Comparison of ENCODE assay signal across 8 cellular contexts in genomic region chr3:184381261-184382224, GRCh38. TPM values are rescaled to one million over a fixed set of nuclear protein-coding genes. Genes with fewer than 3 reads are reported as not detected.
DNase-seq lines count a peak whose midpoint lies in the region; ATAC-seq, FAIRE-seq and TF ChIP-seq lines count a peak whose summit lies in the region.
"Had no signal": no experiment of that assay in that cellular context is flagged by ENCODE, and none has a peak within 500 bp of the region (broad histone marks: within the 10 kb centered on the region; RNA-seq: fewer than 3 reads in every experiment).

No MANE protein-coding gene starts in this region.

- no peak overlapping the region for H3K14ac ChIP-seq in H1 (ENCODE audit: insufficient read length)

- H3K4me3 ChIP-seq in H1 (ENCODE audit: extremely low read depth in 1 of 4, insufficient read depth in 2 of 4, low read depth in 3 of 4, low read length in 4 of 4), result peak overlapping the region; percentile 52 to 71 (median 55)
- H3K4me3 ChIP-seq in parathyroid adenoma (ENCODE audit: low read depth, low read length), result no peak overlapping the region

- peak overlapping the region; percentile 58; the same call in 1 of the 2 replicates for H4K8ac ChIP-seq in H1 (ENCODE audit: extremely low read depth, insufficient read depth, low read length)

- no peak for TF ChIP-seq CTCF in H1 (IDR thresholded peaks at IDR 0.05; ENCODE audit: control extremely low read depth in 1 of 3, insufficient read depth in 1 of 3, low read depth in 1 of 3, low read length in 3 of 3)
- TF ChIP-seq CTCF in parathyroid adenoma (IDR thresholded peaks at IDR 0.05), result no peak

- no peak overlapping the region for H3K23ac ChIP-seq in H1 (ENCODE audit: insufficient read length)

- H3K4me1 Mint-ChIP-seq in IgD-negative memory B cell, result peaks cover 0 to 8% (median 3%) of the 10 kb centered on the region in 3 donors

- H4K5ac ChIP-seq in H1 (ENCODE audit: insufficient read length, low read depth, low read length), result no peak overlapping the region

- H3K56ac ChIP-seq in H1 (replicated peaks; ENCODE audit: insufficient read length, low read depth, low read length), result no peak overlapping the region

- H2BK15ac ChIP-seq in H1 (ENCODE audit: low read length), result no peak overlapping the region

- no peak overlapping the region for H2AK5ac ChIP-seq in H1 (ENCODE audit: low read depth, low read length)

- no peak for ATAC-seq in GM21367 (IDR thresholded peaks at IDR 0.05; ENCODE audit: unreplicated experiment)

- H3K27ac Mint-ChIP-seq in IgD-negative memory B cell, result no peak overlapping the region

- H2AFZ ChIP-seq in H1 (ENCODE audit: low read length), result no peak overlapping the region
- peak overlapping the region; percentile 72 for H2AFZ ChIP-seq in parathyroid adenoma

- no peak overlapping the region for H3K4ac ChIP-seq in H1 (replicated peaks; ENCODE audit: insufficient read length, low read depth, low read length)

- POLR2A ChIA-PET in H1 (lab: Charles Lee; ENCODE audit: partially characterized antibody), result interaction anchor here (0.6 to 1.7 kb wide), 6 partner anchors 8 to 769 kb away, joined by 3 to 4 read pairs (median 4); partner anchors contain the start of gene FAM131A

- H3K79me2 ChIP-seq in H1 (ENCODE audit: control insufficient read depth in 1 of 2, insufficient read depth in 2 of 2, low read length in 2 of 2) (no peaks in the 10 kb centered on the region), parathyroid adenoma (no peaks in the 10 kb centered on the region)

- H3K27me3 Mint-ChIP-seq in IgD-negative memory B cell, result peaks cover 50% of the 10 kb centered on the region

- DNase-seq in H1 (ENCODE audit: low read depth in 1 of 2, low spot score in 2 of 2) (no peak), T1000 (lab: John Stamatoyannopoulos, UW) (no peak), EL (no peak)
- DNase-seq: T-helper 9 cell had no signal

- peaks cover 2 to 9% of the 10 kb centered on the region in 2 experiments for H4K20me1 ChIP-seq in H1 (replicated peaks in 1 of 2; ENCODE audit: control insufficient read depth in 1 of 2, insufficient read depth in 2 of 2, low read length in 2 of 2)

- no peaks in the 10 kb centered on the region for H3K9me3 Mint-ChIP-seq in IgD-negative memory B cell

- no peak overlapping the region; the same call in 1 of the 2 replicates for H2BK12ac ChIP-seq in H1 (ENCODE audit: low read depth, low read length)

- H3K9me3 ChIP-seq in H1 (ENCODE audit: insufficient read depth in 2 of 2, low read depth in 1 of 2, low read length in 1 of 2), result no peaks in the 10 kb centered on the region
- H3K9me3 ChIP-seq in parathyroid adenoma (ENCODE audit: control insufficient read depth, low read length), result no peaks in the 10 kb centered on the region

- H3K36me3 Mint-ChIP-seq in IgD-negative memory B cell, result peaks cover 2% of the 10 kb centered on the region

- H3K27ac ChIP-seq in H1 (ENCODE audit: low read depth, low read length) (no peak overlapping the region), parathyroid adenoma (no peak overlapping the region)

- H3K4me1 ChIP-seq in H1 (replicated peaks in 1 of 4; ENCODE audit: control insufficient read depth in 3 of 4, insufficient read depth in 4 of 4, low read length in 3 of 4) (peaks cover 0 to 33% (median 25%) of the 10 kb centered on the region in 4 experiments; a peak in 6 of 7 replicates), parathyroid adenoma (no peaks in the 10 kb centered on the region)

- H3K4me3 Mint-ChIP-seq in IgD-negative memory B cell, result peak overlapping the region; percentile 39 to 85 (median 68)

- no peaks in the 10 kb centered on the region for H3K79me1 ChIP-seq in H1 (ENCODE audit: low read depth, low read length)

- no peak overlapping the region for H2BK20ac ChIP-seq in H1 (ENCODE audit: low read length)

- H3K4me2 ChIP-seq in H1 (ENCODE audit: insufficient read depth in 1 of 2, low read depth in 2 of 2, low read length in 2 of 2), result peak overlapping the region; percentile 93 to 97
- H3K4me2 ChIP-seq in parathyroid adenoma (ENCODE audit: low read length), result peak overlapping the region; percentile 34

- no peak overlapping the region for H3K18ac ChIP-seq in H1 (ENCODE audit: extremely low read depth, low read length)

- no peak for TF ChIP-seq POLR2A in H1 (IDR thresholded peaks at IDR 0.05; ENCODE audit: control extremely low read depth in 1 of 2, low read depth in 2 of 2, low read length in 2 of 2)

- H3K9ac ChIP-seq in H1 (replicated peaks in 1 of 4; ENCODE audit: extremely low read depth in 1 of 4, low read depth in 3 of 4, low read length in 3 of 4) (no peak overlapping the region), parathyroid adenoma (no peak overlapping the region)

- no peak for TF ChIP-seq EP300 in H1 (IDR thresholded peaks at IDR 0.05; ENCODE audit: borderline replicate concordance in 1 of 2, low read depth in 2 of 2, low read length in 2 of 2)

- peaks cover 31 to 55% (median 49%) of the 10 kb centered on the region in 4 experiments for H3K27me3 ChIP-seq in H1 (replicated peaks in 1 of 4; ENCODE audit: control insufficient read depth in 3 of 4, extremely low read depth in 1 of 4, insufficient read depth in 3 of 4, low read length in 3 of 4)
- H3K27me3 ChIP-seq in parathyroid adenoma (ENCODE audit: control insufficient read depth, insufficient read depth, low read length), result no peaks in the 10 kb centered on the region

- no peak for TF ChIP-seq RAD21 in H1 (IDR thresholded peaks at IDR 0.05 in 1 of 2, conservative IDR thresholded peaks at IDR 0.05 in 1 of 2; ENCODE audit: low read depth in 2 of 2, low read length in 2 of 2)

- H4K91ac ChIP-seq in H1 (replicated peaks; ENCODE audit: insufficient read length, low read length), result no peak overlapping the region

- WGBS in H1 (ENCODE audit: extremely low coverage in 1 of 2, insufficient coverage in 1 of 2, insufficient read length in 1 of 2, insufficient replicate concordance in 2 of 2, low coverage in 1 of 2, low lambda C conversion rate in 2 of 2, missing lambda C conversion rate in 1 of 2), 2 experiments, result 8% methylated on average over 51 of the region's 55 CpGs; no CpG with 5 or more reads in 1 of the 2 experiments

- H3K36me3 ChIP-seq in H1 (ENCODE audit: control insufficient read depth in 2 of 4, insufficient read depth in 4 of 4, low read length in 3 of 4), result no peaks in the 10 kb centered on the region
- no peaks in the 10 kb centered on the region for H3K36me3 ChIP-seq in parathyroid adenoma (ENCODE audit: control insufficient read depth, insufficient read depth, low read length)

- peaks cover 15% of the 10 kb centered on the region; the same call in 1 of the 2 replicates for H3K23me2 ChIP-seq in H1 (ENCODE audit: low read depth, low read length)

- H2BK5ac ChIP-seq in H1 (ENCODE audit: low read depth, low read length), result no peak overlapping the region

- no peak for FAIRE-seq in H1 (lab: Jason Lieb, UNC)
- FAIRE-seq: HTR-8/SVneo had no signal

- CTCF ChIA-PET in H1 (lab: Charles Lee; ENCODE audit: partially characterized antibody), result interaction anchor here (0.8 to 8.3 kb wide), 12 partner anchors 8 to 176 kb away, joined by 3 to 78 read pairs (median 4); no protein-coding TSS in a partner anchor

- no peak overlapping the region for H2BK120ac ChIP-seq in H1 (replicated peaks; ENCODE audit: low read depth, low read length)

RNA-seq across cellular contexts. Expression of gene CHRD, which starts 1.7 kb away (rescaled TPM):
- polyA plus RNA-seq in IgD-negative memory B cell, result not detected
- total RNA-seq in H1 (2021; fragmentation: NEBNext Ultra II Directional; extraction: Animal tissue kit (Norgen Biotek cat#: 25700)), result 0.63 and 0.86 TPM in 2 replicates
- polyA plus RNA-seq in H1 (2011; rRNA removed), result 0.62 and 1.7 TPM in 2 replicates
- 1.4 TPM for polyA plus RNA-seq in H1 (2011; cell fraction: cytosol; rRNA removed)
- polyA plus RNA-seq in H1 (2011; cell fraction: nucleus; rRNA removed), result 10.3 TPM
- polyA plus RNA-seq in H1 (2012, experiment 1 of 2), result 0.52 to 1.4 TPM (median 0.80 TPM) in 4 replicates
- polyA plus RNA-seq in H1 (2012, experiment 2 of 2), result 0.98 TPM
- 0.28 TPM for polyA plus RNA-seq in H1 (2013, experiment 1 of 2)
- 0.35 TPM for polyA plus RNA-seq in H1 (2013, experiment 2 of 2)
- 0.15 and 0.22 TPM in 2 replicates for polyA minus RNA-seq in H1 (2011; rRNA and poly(A)+ RNA removed)
- polyA minus RNA-seq in H1 (2011; cell fraction: cytosol; rRNA and poly(A)+ RNA removed), result 0.37 TPM
- 2.3 TPM for polyA minus RNA-seq in H1 (2011; cell fraction: nucleus; rRNA and poly(A)+ RNA removed)

RNA-seq across cellular contexts. Expression of gene THPO, which starts 3.5 kb away (rescaled TPM):
- 0.14 TPM for polyA plus RNA-seq in IgD-negative memory B cell
- 0.40 and 1.2 TPM in 2 replicates for total RNA-seq in H1 (2021; fragmentation: NEBNext Ultra II Directional; extraction: Animal tissue kit (Norgen Biotek cat#: 25700))
- 0.82 and 1.4 TPM in 2 replicates for polyA plus RNA-seq in H1 (2011; rRNA removed)
- 0.56 TPM for polyA plus RNA-seq in H1 (2011; cell fraction: cytosol; rRNA removed)
- polyA plus RNA-seq in H1 (2011; cell fraction: nucleus; rRNA removed), result 0.94 TPM
- 0.68 to 1.2 TPM (median 0.87 TPM) in 4 replicates for polyA plus RNA-seq in H1 (2012, experiment 1 of 2)
- polyA plus RNA-seq in H1 (2012, experiment 2 of 2), result 0.66 TPM
- 0.43 TPM for polyA plus RNA-seq in H1 (2013, experiment 1 of 2)
- 0.53 TPM for polyA plus RNA-seq in H1 (2013, experiment 2 of 2)
- 0.37 and 1.0 TPM in 2 replicates for polyA minus RNA-seq in H1 (2011; rRNA and poly(A)+ RNA removed)
- polyA minus RNA-seq in H1 (2011; cell fraction: cytosol; rRNA and poly(A)+ RNA removed), result 1.2 TPM
- 0.50 TPM for polyA minus RNA-seq in H1 (2011; cell fraction: nucleus; rRNA and poly(A)+ RNA removed)

RNA-seq across cellular contexts. Expression of gene POLR2H, which starts 20.0 kb away (rescaled TPM):
- 40.8 TPM for polyA plus RNA-seq in IgD-negative memory B cell
- total RNA-seq in H1 (2021; fragmentation: NEBNext Ultra II Directional; extraction: Animal tissue kit (Norgen Biotek cat#: 25700)), result 113 and 118 TPM in 2 replicates
- 253 and 335 TPM in 2 replicates for polyA plus RNA-seq in H1 (2011; rRNA removed)
- polyA plus RNA-seq in H1 (2011; cell fraction: cytosol; rRNA removed), result 372 TPM
- 132 TPM for polyA plus RNA-seq in H1 (2011; cell fraction: nucleus; rRNA removed)
- 156 to 183 TPM (median 164 TPM) in 4 replicates for polyA plus RNA-seq in H1 (2012, experiment 1 of 2)
- 190 TPM for polyA plus RNA-seq in H1 (2012, experiment 2 of 2)
- 109 TPM for polyA plus RNA-seq in H1 (2013, experiment 1 of 2)
- polyA plus RNA-seq in H1 (2013, experiment 2 of 2), result 115 TPM
- polyA minus RNA-seq in H1 (2011; rRNA and poly(A)+ RNA removed), result 65.8 and 81.4 TPM in 2 replicates
- 55.6 TPM for polyA minus RNA-seq in H1 (2011; cell fraction: cytosol; rRNA and poly(A)+ RNA removed)
- 54.6 TPM for polyA minus RNA-seq in H1 (2011; cell fraction: nucleus; rRNA and poly(A)+ RNA removed)

RNA-seq across cellular contexts. Expression of gene CLCN2, which starts 20.1 kb away (rescaled TPM):
- polyA plus RNA-seq in IgD-negative memory B cell (0.53 TPM), H1 (2011; rRNA removed) (16.1 and 20.7 TPM in 2 replicates)
- total RNA-seq in H1 (2021; fragmentation: NEBNext Ultra II Directional; extraction: Animal tissue kit (Norgen Biotek cat#: 25700)), result 11.8 and 13.7 TPM in 2 replicates
- polyA plus RNA-seq in H1 (2011; cell fraction: cytosol; rRNA removed), result 11.9 TPM
- polyA plus RNA-seq in H1 (2011; cell fraction: nucleus; rRNA removed), result 101 TPM
- polyA plus RNA-seq in H1 (2012, experiment 1 of 2), result 10.2 to 14.4 TPM (median 13.8 TPM) in 4 replicates
- 9.8 TPM for polyA plus RNA-seq in H1 (2012, experiment 2 of 2)
- polyA plus RNA-seq in H1 (2013, experiment 1 of 2), result 12.1 TPM
- polyA plus RNA-seq in H1 (2013, experiment 2 of 2), result 9.9 TPM
- polyA minus RNA-seq in H1 (2011; rRNA and poly(A)+ RNA removed), result 21.6 and 30.2 TPM in 2 replicates
- polyA minus RNA-seq in H1 (2011; cell fraction: cytosol; rRNA and poly(A)+ RNA removed), result 10.0 TPM
- polyA minus RNA-seq in H1 (2011; cell fraction: nucleus; rRNA and poly(A)+ RNA removed), result 57.3 TPM

RNA-seq across cellular contexts. Expression of gene FAM131A, which starts 44.1 kb away (rescaled TPM):
- polyA plus RNA-seq in IgD-negative memory B cell, result 2.6 TPM
- total RNA-seq in H1 (2021; fragmentation: NEBNext Ultra II Directional; extraction: Animal tissue kit (Norgen Biotek cat#: 25700)), result 15.4 and 16.0 TPM in 2 replicates
- polyA plus RNA-seq in H1 (2011; rRNA removed), result 21.9 and 35.3 TPM in 2 replicates
- polyA plus RNA-seq in H1 (2011; cell fraction: cytosol; rRNA removed), result 27.7 TPM
- 29.2 TPM for polyA plus RNA-seq in H1 (2011; cell fraction: nucleus; rRNA removed)
- 10.0 to 18.5 TPM (median 15.4 TPM) in 4 replicates for polyA plus RNA-seq in H1 (2012, experiment 1 of 2)
- 12.7 TPM for polyA plus RNA-seq in H1 (2012, experiment 2 of 2)
- polyA plus RNA-seq in H1 (2013, experiment 1 of 2), result 9.2 TPM
- 8.7 TPM for polyA plus RNA-seq in H1 (2013, experiment 2 of 2)
- polyA minus RNA-seq in H1 (2011; rRNA and poly(A)+ RNA removed), result 8.8 and 13.9 TPM in 2 replicates
- polyA minus RNA-seq in H1 (2011; cell fraction: cytosol; rRNA and poly(A)+ RNA removed), result 7.0 TPM
- 12.1 TPM for polyA minus RNA-seq in H1 (2011; cell fraction: nucleus; rRNA and poly(A)+ RNA removed)
